ENCODE assay signal across 22 cellular contexts in genomic region chr14:64855732-64856527, GRCh38. TPM values are rescaled to one million over a fixed set of nuclear protein-coding genes. Genes with fewer than 3 reads are reported as not detected.
DNase-seq lines count a peak whose midpoint lies in the region; ATAC-seq and TF ChIP-seq lines count a peak whose summit lies in the region.
"Had no signal": no experiment of that assay in that cellular context is flagged by ENCODE, and none has a peak within 500 bp of the region (broad histone marks: within the 10 kb centered on the region; RNA-seq: fewer than 3 reads in every experiment).

No MANE protein-coding gene starts in this region.

- H3K9me3 Mint-ChIP-seq in activated naive CD4-positive, alpha-beta T cell treated with anti-CD3 and anti-CD28 coated beads for 36 hours = no peaks in the 10 kb centered on the region
- no peaks in the 10 kb centered on the region for H3K9me3 Mint-ChIP-seq in activated CD4-positive, alpha-beta memory T cell treated with anti-CD3 and anti-CD28 coated beads for 36 hours
- H3K9me3 Mint-ChIP-seq: type B pancreatic cell had no signal

- peaks cover 6% of the 10 kb centered on the region for H3K27me3 Mint-ChIP-seq in activated naive CD4-positive, alpha-beta T cell treated with anti-CD3 and anti-CD28 coated beads for 36 hours (ENCODE audit: low read depth)
- H3K27me3 Mint-ChIP-seq in activated CD4-positive, alpha-beta memory T cell treated with anti-CD3 and anti-CD28 coated beads for 36 hours = peaks cover 5% of the 10 kb centered on the region

- H3K27ac Mint-ChIP-seq in activated naive CD4-positive, alpha-beta T cell treated with anti-CD3 and anti-CD28 coated beads for 36 hours = no peak overlapping the region
- no peak overlapping the region for H3K27ac Mint-ChIP-seq in activated CD4-positive, alpha-beta memory T cell treated with anti-CD3 and anti-CD28 coated beads for 36 hours
- H3K27ac Mint-ChIP-seq: activated CD4-positive, alpha-beta T cell treated with anti-CD3 and anti-CD28 coated beads for 36 hours; activated naive CD8-positive, alpha-beta T cell; type B pancreatic cell had no signal

- intact Hi-C loops in gastrocnemius medialis (cut with DNase I; ENCODE audit: low total_unique reads) = loop anchor here (2.0 kb wide), 1 partner anchor 15 kb away; no protein-coding TSS in a partner anchor
- intact Hi-C loops in activated naive CD4-positive, alpha-beta T cell treated with anti-CD3 and anti-CD28 coated beads for 36 hours (cut with micrococcal nuclease) = no loop called here
- intact Hi-C loops in activated CD4-positive, alpha-beta memory T cell treated with anti-CD3 and anti-CD28 coated beads for 36 hours (cut with micrococcal nuclease) = no loop called here

- peaks cover 64 to 71% of the 10 kb centered on the region in 2 donors for H3K4me1 ChIP-seq in gastrocnemius medialis

- H3K27me3 ChIP-seq in gastrocnemius medialis = no peaks in the 10 kb centered on the region
- H3K27me3 ChIP-seq: hepatocyte had no signal

- POLR2A ChIA-PET in activated CD4-positive, alpha-beta memory T cell treated with anti-CD3 and anti-CD28 coated beads for 36 hours (lab: Charles Lee) = no interaction called here

- H3K4me3 ChIP-seq in gastrocnemius medialis = no peak overlapping the region
- H3K4me3 ChIP-seq: hepatocyte, skin epidermis had no signal

- peak; percentile 53 to 59 for ATAC-seq in gastrocnemius medialis
- ATAC-seq: activated CD4-positive, alpha-beta T cell treated with anti-CD3 and anti-CD28 coated beads for 36 hours had no signal

- H3K27ac ChIP-seq in VCaP = peak overlapping the region; percentile 80
- peak overlapping the region; percentile 82 to 99 (median 86) for H3K27ac ChIP-seq in gastrocnemius medialis
- H3K27ac ChIP-seq: brain microvascular endothelial cell, hepatocyte, skin epidermis had no signal

- no peaks in the 10 kb centered on the region for H3K36me3 Mint-ChIP-seq in activated naive CD4-positive, alpha-beta T cell treated with anti-CD3 and anti-CD28 coated beads for 36 hours (ENCODE audit: low read depth)
- H3K36me3 Mint-ChIP-seq in activated CD4-positive, alpha-beta memory T cell treated with anti-CD3 and anti-CD28 coated beads for 36 hours = no peaks in the 10 kb centered on the region
- H3K36me3 Mint-ChIP-seq: activated naive CD8-positive, alpha-beta T cell; type B pancreatic cell had no signal

- H3K4me3 Mint-ChIP-seq in activated naive CD4-positive, alpha-beta T cell treated with anti-CD3 and anti-CD28 coated beads for 36 hours = no peak overlapping the region
- H3K4me3 Mint-ChIP-seq in activated CD4-positive, alpha-beta memory T cell treated with anti-CD3 and anti-CD28 coated beads for 36 hours = no peak overlapping the region
- H3K4me3 Mint-ChIP-seq: activated CD4-positive, alpha-beta T cell treated with anti-CD3 and anti-CD28 coated beads for 36 hours; activated naive CD8-positive, alpha-beta T cell; type B pancreatic cell had no signal

- CTCF ChIA-PET in activated naive CD4-positive, alpha-beta T cell treated with anti-CD3 and anti-CD28 coated beads for 36 hours (lab: Charles Lee) = no interaction called here
- CTCF ChIA-PET in activated CD4-positive, alpha-beta memory T cell treated with anti-CD3 and anti-CD28 coated beads for 36 hours (lab: Charles Lee) = interaction anchor here (1.1 to 1.4 kb wide), 2 partner anchors 33 to 36 kb away, joined by 3 to 5 read pairs; no protein-coding TSS in a partner anchor

- TF ChIP-seq CTCF in VCaP (conservative IDR thresholded peaks at IDR 0.05) (no peak), gastrocnemius medialis (IDR thresholded peaks at IDR 0.05 in 4 of 5, conservative IDR thresholded peaks at IDR 0.05 in 1 of 5) (peak in 1 of 5 experiments; percentile 13)

- no peaks in the 10 kb centered on the region for H3K36me3 ChIP-seq in gastrocnemius medialis
- H3K36me3 ChIP-seq: brain microvascular endothelial cell had no signal

- H3K9me3 ChIP-seq in gastrocnemius medialis = no peaks in the 10 kb centered on the region

- DNase-seq in NCI-H1436 (lab: John Stamatoyannopoulos, UW) = peak; percentile 10
- no peak for DNase-seq in NCI-H1436 treated with DMSO at 0.1 percent for 48 hours (lab: John Stamatoyannopoulos, UW)
- peak; percentile 90 for DNase-seq in NCI-H2029 (lab: John Stamatoyannopoulos, UW)
- DNase-seq in gastrocnemius medialis = peak; percentile 59 to 76
- DNase-seq in activated naive CD4-positive, alpha-beta T cell treated with anti-CD3 and anti-CD28 coated beads for 36 hours = no peak
- DNase-seq in amygdala (lab: John Stamatoyannopoulos, UW) = no peak
- no peak for DNase-seq in activated CD4-positive, alpha-beta memory T cell treated with anti-CD3 and anti-CD28 coated beads for 36 hours
- DNase-seq: activated CD4-positive, alpha-beta T cell treated with anti-CD3 and anti-CD28 coated beads for 36 hours; brain microvascular endothelial cell; effector memory CD4-positive, alpha-beta T cell; HCEC 1CT; IMR-90; midbrain; NCI-H1092 treated with DMSO at 0.1 percent for 48 hours; nucleus accumbens; SIG-M5 had no signal

- in situ Hi-C loops in gastrocnemius medialis (cut with MboI; ENCODE audit: low sequenced_read_pairs in 4 of 4) = no loop called here

- peak; percentile 40 to 41 for TF ChIP-seq POLR2A in gastrocnemius medialis (IDR thresholded peaks at IDR 0.05)

- no peaks in the 10 kb centered on the region for H3K4me1 Mint-ChIP-seq in activated naive CD4-positive, alpha-beta T cell treated with anti-CD3 and anti-CD28 coated beads for 36 hours (ENCODE audit: low read depth)
- H3K4me1 Mint-ChIP-seq in activated CD4-positive, alpha-beta memory T cell treated with anti-CD3 and anti-CD28 coated beads for 36 hours (ENCODE audit: low read depth) = no peaks in the 10 kb centered on the region
- H3K4me1 Mint-ChIP-seq: activated CD4-positive, alpha-beta T cell treated with anti-CD3 and anti-CD28 coated beads for 36 hours had no signal

RNA-seq across cellular contexts. Expression of gene SPTB, which starts 23.8 kb away (rescaled TPM):
- total RNA-seq in gastrocnemius medialis = 100 to 1,000 TPM; 123 to 554 (median 266) TPM
- total RNA-seq in activated naive CD4-positive, alpha-beta T cell treated with anti-CD3 and anti-CD28 coated beads for 36 hours = under 1 TPM; 0.42 to 0.55 TPM
- total RNA-seq in activated CD4-positive, alpha-beta memory T cell treated with anti-CD3 and anti-CD28 coated beads for 36 hours = under 1 TPM; 0.57 to 0.70 TPM
- total RNA-seq: T-helper 2 cell treated with Interferon-gamma antibody and Interleukin-4, amounts not matched to agents 100 ng/mL and 5 ng/mL, for 36 hours had no signal

RNA-seq across cellular contexts. Expression of gene CHURC1, which starts 58.3 kb away (rescaled TPM):
- 100 to 1,000 TPM in 1 of 4 donors, 10 to 100 TPM in 3; 47.9 to 108 (median 79.6) TPM for total RNA-seq in gastrocnemius medialis
- 10 to 100 TPM; 49.6 to 59.7 TPM for total RNA-seq in activated naive CD4-positive, alpha-beta T cell treated with anti-CD3 and anti-CD28 coated beads for 36 hours
- 10 to 100 TPM; 61.7 to 62.6 TPM for total RNA-seq in activated CD4-positive, alpha-beta memory T cell treated with anti-CD3 and anti-CD28 coated beads for 36 hours

Comparison
In these comparisons a context has a peak if more than half of its experiments do, and no peak if none do; other contexts are left out.
1. DNase-seq: peak in NCI-H1436 (single experiment), NCI-H2029 (single experiment) and gastrocnemius medialis (2 of 2); none in NCI-H1436 treated with DMSO at 0.1 percent for 48 hours (single experiment), activated naive CD4-positive, alpha-beta T cell treated with anti-CD3 and anti-CD28 coated beads for 36 hours (single experiment), amygdala (0 of 56) and activated CD4-positive, alpha-beta memory T cell treated with anti-CD3 and anti-CD28 coated beads for 36 hours (single experiment).
2. RNA of gene SPTB, which starts 23.8 kb away (total RNA-seq): 123 to 554 TPM in gastrocnemius medialis; 0.57 to 0.70 TPM in activated CD4-positive, alpha-beta memory T cell treated with anti-CD3 and anti-CD28 coated beads for 36 hours and 0.42 to 0.55 TPM in activated naive CD4-positive, alpha-beta T cell treated with anti-CD3 and anti-CD28 coated beads for 36 hours; every median in the first group is over 10 times any median in the second.